In the genomic region with DNA sequence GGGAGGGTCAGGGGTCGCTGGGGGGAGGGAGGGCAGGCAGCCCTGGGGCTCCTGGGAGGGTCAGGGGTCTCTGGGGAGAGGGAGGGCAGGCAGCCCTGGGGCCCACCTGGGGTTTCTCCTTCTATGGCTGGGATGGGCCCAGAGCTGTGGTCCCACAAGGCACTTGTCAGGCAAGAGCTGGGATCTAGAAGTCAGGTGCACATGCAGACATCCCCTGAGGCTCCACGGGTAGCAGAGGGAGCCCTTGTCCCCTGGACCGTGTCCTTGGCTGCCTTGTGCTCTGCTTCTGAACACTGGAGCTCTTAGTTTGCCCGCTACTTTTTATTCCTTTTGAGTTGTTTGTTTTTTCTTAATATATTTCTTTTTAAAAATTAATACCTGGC, we compare ENCODE assay signal across 10 cellular contexts. TPM values are rescaled to one million over a fixed set of nuclear protein-coding genes. Genes with fewer than 3 reads are reported as not detected.
A peak's percentile ranks its signal among the peaks of the same experiment; 100 is the strongest.
DNase-seq lines count a peak whose midpoint lies in the region; TF ChIP-seq lines count a peak whose summit lies in the region.
"Had no signal": no experiment of that assay in that cellular context is flagged by ENCODE, and none has a peak within 500 bp of the region (broad histone marks: within the 10 kb centered on the region; RNA-seq: fewer than 3 reads in every experiment).

No MANE protein-coding gene starts in this region.

- peaks cover 57% of the 10 kb centered on the region for H3K36me3 ChIP-seq in DOHH2 (ENCODE audit: control insufficient read depth, low read length)
- H3K36me3 ChIP-seq in WERI-Rb-1: peaks cover 4% of the 10 kb centered on the region
- H3K36me3 ChIP-seq in uterus: no peaks in the 10 kb centered on the region

- H3F3A ChIP-seq in DOHH2 (ENCODE audit: control insufficient read depth, insufficient read depth): peaks cover 20% of the 10 kb centered on the region

- intact Hi-C loops in uterus (cut with DNase I; ENCODE audit: low total_unique reads): no loop called here

- H3K9me2 ChIP-seq in DOHH2 (replicated peaks; ENCODE audit: control insufficient read depth, low read length): no peaks in the 10 kb centered on the region

- H3K27me3 ChIP-seq in DOHH2 (ENCODE audit: control insufficient read depth, low read length) (no peaks in the 10 kb centered on the region), WERI-Rb-1 (ENCODE audit: insufficient read depth, low read depth, severe bottlenecking) (no peaks in the 10 kb centered on the region), uterus (peaks cover 0 to 20% of the 10 kb centered on the region in 2 donors)

- no peak for TF ChIP-seq POLR2A in uterus (IDR thresholded peaks at IDR 0.05)

- H3K4me3 ChIP-seq in DOHH2 (ENCODE audit: low read length) (peak overlapping the region; percentile 90), WERI-Rb-1 (ENCODE audit: low read depth, low read length) (peak overlapping the region; percentile 65), iPS-18c (ENCODE audit: insufficient read depth, low read depth, low read length) (peak overlapping the region; percentile 61), uterus (no peak overlapping the region)

- H3K4me1 ChIP-seq in DOHH2 (ENCODE audit: control insufficient read depth, low read length) (peaks cover 48% of the 10 kb centered on the region), uterus (peaks cover 0 to 35% of the 10 kb centered on the region in 2 donors)

- H3K79me2 ChIP-seq in DOHH2 (ENCODE audit: control insufficient read depth, low read length): peaks cover 78% of the 10 kb centered on the region

- H4K20me1 ChIP-seq in DOHH2 (ENCODE audit: control insufficient read depth, insufficient read depth, low read depth, low read length): peaks cover 14% of the 10 kb centered on the region

- H3K27ac ChIP-seq in DOHH2 (ENCODE audit: low read depth, low read length): peak overlapping the region; percentile 86
- H3K27ac ChIP-seq in WERI-Rb-1: peak overlapping the region; percentile 57
- no peak overlapping the region for H3K27ac ChIP-seq in uterus

- no peak for TF ChIP-seq CTCF in DOHH2 (IDR thresholded peaks at IDR 0.05; ENCODE audit: low read depth, low read length, poor library complexity, severe bottlenecking)
- TF ChIP-seq CTCF in WERI-Rb-1 (IDR thresholded peaks at IDR 0.05; ENCODE audit: low read depth, low read length): no peak
- TF ChIP-seq CTCF in uterus (IDR thresholded peaks at IDR 0.05): no peak

- H3K4me2 ChIP-seq in DOHH2 (ENCODE audit: low read length): peak overlapping the region; percentile 84

- H3K9me3 ChIP-seq in DOHH2 (ENCODE audit: control insufficient read depth, insufficient read depth, low read length) (no peaks in the 10 kb centered on the region), WERI-Rb-1 (ENCODE audit: severe bottlenecking) (no peaks in the 10 kb centered on the region), iPS-18c (ENCODE audit: control insufficient read depth, insufficient read depth, low read length) (no peaks in the 10 kb centered on the region), uterus (no peaks in the 10 kb centered on the region)

- DNase-seq in 8988T (peak; percentile 51), WERI-Rb-1 (no peak), occipital lobe (lab: John Stamatoyannopoulos, UW) (no peak), uterus (no peak), HCEC 1CT (no peak)
- no peak for DNase-seq in activated CD4-positive, alpha-beta T cell treated with anti-CD3 and anti-CD28 coated beads for 1 hour
- DNase-seq: NCI-H510A, T1000 had no signal

RNA-seq across cellular contexts. Expression of a gene that starts 1.8 kb away (rescaled TPM):
- total RNA-seq in occipital lobe (2,684 TPM), uterus (10 to 100 TPM in 1 of 4 donors, under 1 TPM in 1, not detected in 2; 0.88 to 28.6 TPM)

RNA-seq across cellular contexts. Expression of a gene that starts 6.3 kb away (rescaled TPM):
- 3.3 TPM for total RNA-seq in occipital lobe
- total RNA-seq in uterus: 1 to 10 TPM in 3 of 4 donors, under 1 TPM in 1; 0.77 to 6.2 (median 5.4) TPM

RNA-seq across cellular contexts. Expression of a gene that starts 23.6 kb away (rescaled TPM):
- total RNA-seq in occipital lobe (62.9 TPM), uterus (10 to 100 TPM; 29.4 to 96.3 (median 57.2) TPM)

RNA-seq across cellular contexts. Expression of a gene that starts 51.5 kb away (rescaled TPM):
- total RNA-seq in occipital lobe (136 TPM), uterus (100 to 1,000 TPM in 2 of 4 donors, 10 to 100 TPM in 2; 60.3 to 221 (median 126) TPM)

Comparison
In these comparisons a context has a peak if more than half of its experiments do, and no peak if none do; other contexts are left out.
1. H3K27ac ChIP-seq: peak in DOHH2 (single experiment) and WERI-Rb-1 (single experiment); none in uterus (0 of 2).
2. H3K4me3 ChIP-seq: peak in DOHH2 (single experiment), WERI-Rb-1 (single experiment) and iPS-18c (single experiment); none in uterus (0 of 2).
3. RNA of a gene that starts 1.8 kb away (total RNA-seq): 2,684 TPM in occipital lobe (single experiment); 0.88 to 28.6 TPM in uterus; every median in the first group is over 10 times any median in the second.